ENCODE assay signal across 7 cellular contexts in genomic region chr21:5057077-5057476, GRCh38.
DNase-seq lines count a peak whose midpoint lies in the region; ATAC-seq, FAIRE-seq and TF ChIP-seq lines count a peak whose summit lies in the region.
"Not testable (repeated sequence)": the region's sequence is repeated elsewhere in the genome, so short reads cannot be mapped to it uniquely, and the experiment has no call there.

No MANE protein-coding gene starts in this region.

- WGBS in pancreas, 2 donors: no CpG with 5 or more reads among the region's 24 CpGs

- H3K4me3 ChIP-seq in Panc1 (ENCODE audit: low read depth in 2 of 2, low read length in 2 of 2); left lung; pancreas; upper lobe of right lung: not testable (repeated sequence)

- BruUV-seq in Panc1 (replicated peaks; lab: Mats Ljungman, UMichigan): not testable (repeated sequence)

- POLR2A ChIA-PET in Panc1 (lab: Charles Lee): not testable (repeated sequence)

- not testable (repeated sequence) for H3K36me3 ChIP-seq in Panc1 (ENCODE audit: control insufficient read depth, insufficient read depth, low read length); left lung; pancreas; upper lobe of right lung

- not testable (repeated sequence) for TF ChIP-seq CTCF in Panc1 (IDR thresholded peaks at IDR 0.05); left lung (IDR thresholded peaks at IDR 0.05); pancreas (IDR thresholded peaks at IDR 0.05); upper lobe of right lung (IDR thresholded peaks at IDR 0.05)

- H3K4me1 ChIP-seq in Panc1 (ENCODE audit: control insufficient read depth, insufficient read depth, low read length); left lung; pancreas; upper lobe of right lung: not testable (repeated sequence)

- in situ Hi-C loops in Panc1 (cut with HindIII; ENCODE audit: low pct_unique_long_range_greater_than_20kb, low sequenced_read_pairs): not testable (repeated sequence)

- DNase-seq in Panc1 (ENCODE audit: low read depth, low spot score); Right ventricle myocardium inferior (ENCODE audit: missing footprints); left ventricle myocardium superior; left lung; pancreas; upper lobe of right lung: not testable (repeated sequence)

- intact Hi-C loops in Panc1 (cut with micrococcal nuclease; ENCODE audit: unreplicated experiment); Right ventricle myocardium inferior (cut with DNase I); left ventricle myocardium superior (cut with micrococcal nuclease); left lung (cut with DNase I); pancreas (cut with DNase I); upper lobe of right lung (cut with DNase I): not testable (repeated sequence)

- not testable (repeated sequence) for H3K9me3 ChIP-seq in Panc1 (ENCODE audit: control insufficient read depth, insufficient read depth, low read depth, low read length); left lung; pancreas; upper lobe of right lung

- H3K27me3 ChIP-seq in Panc1 (ENCODE audit: control insufficient read depth, insufficient read depth, low read length); left lung; pancreas; upper lobe of right lung: not testable (repeated sequence)

- peak; percentile 4 for ATAC-seq in HG03432 (IDR thresholded peaks at IDR 0.05; ENCODE audit: unreplicated experiment)
- ATAC-seq in Panc1: peak; percentile 35; the same call in 1 of the 2 replicates
- ATAC-seq in Right ventricle myocardium inferior: peak; percentile 48
- peak; percentile 58 for ATAC-seq in left ventricle myocardium superior
- ATAC-seq in left lung: peak; percentile 37
- peak; percentile 28 to 60 (median 47) for ATAC-seq in pancreas
- ATAC-seq in upper lobe of right lung: peak; percentile 7

- CTCF ChIA-PET in Panc1 (lab: Charles Lee): not testable (repeated sequence)

- H3K27ac ChIP-seq in Panc1 (ENCODE audit: low read length); left lung; pancreas; upper lobe of right lung: not testable (repeated sequence)

- not testable (repeated sequence) for FAIRE-seq in pancreas (lab: Jason Lieb, UNC)

Comparison
In these comparisons a context has a peak if more than half of its experiments do, and no peak if none do; other contexts are left out.
1. ATAC-seq: peak in every context shown above with its lines; median percentile 58 in left ventricle myocardium superior; 48 in Right ventricle myocardium inferior; 47 in pancreas; 37 in left lung; 35 in Panc1; 7 in upper lobe of right lung; 4 in HG03432.